Comparison of ENCODE assay signal across 20 cellular contexts in genomic region chr6:33679761-33680160, GRCh38. TPM values are rescaled to one million over a fixed set of nuclear protein-coding genes. Genes with fewer than 3 reads are reported as not detected.
DNase-seq lines count a peak whose midpoint lies in the region; ATAC-seq and TF ChIP-seq lines count a peak whose summit lies in the region.
"Had no signal": no experiment of that assay in that cellular context is flagged by ENCODE, and none has a peak within 500 bp of the region (broad histone marks: within the 10 kb centered on the region; RNA-seq: fewer than 3 reads in every experiment).

No MANE protein-coding gene starts in this region.

- peaks cover 0 to 75% (median 52%) of the 10 kb centered on the region in 11 experiments; a peak in 18 of 22 replicates for H3K36me3 ChIP-seq in BLaER1 treated with 17β-estradiol and CSF1 and Interleukin-3, amounts not matched to agents 10 nM and 100 nM
- no peaks in the 10 kb centered on the region for H3K36me3 ChIP-seq in endodermal cell (ENCODE audit: control insufficient read depth, insufficient read depth, low read length)
- H3K36me3 ChIP-seq in osteoblast (ENCODE audit: insufficient read depth, low read length): peaks cover 31% of the 10 kb centered on the region

- H3K4me1 ChIP-seq in BLaER1 treated with 17β-estradiol and CSF1 and Interleukin-3, amounts not matched to agents 10 nM and 100 nM: peaks cover 61 to 86% (median 79%) of the 10 kb centered on the region in 10 experiments
- H3K4me1 ChIP-seq in endodermal cell (ENCODE audit: control insufficient read depth, insufficient read depth, low read length) (no peaks in the 10 kb centered on the region), osteoblast (ENCODE audit: insufficient read depth, low read length) (peaks cover 26% of the 10 kb centered on the region)

- no peaks in the 10 kb centered on the region for H3K79me2 ChIP-seq in osteoblast (ENCODE audit: insufficient read depth, low read length)

- no peak for ATAC-seq in GM19455 (IDR thresholded peaks at IDR 0.05; ENCODE audit: unreplicated experiment)
- ATAC-seq: A549 had no signal

- peaks cover 0 to 14% (median 0%) of the 10 kb centered on the region in 11 experiments; a peak in 2 of 22 replicates for H4K20me1 ChIP-seq in BLaER1 treated with 17β-estradiol and CSF1 and Interleukin-3, amounts not matched to agents 10 nM and 100 nM
- no peaks in the 10 kb centered on the region for H4K20me1 ChIP-seq in osteoblast (ENCODE audit: insufficient read depth, low read length)

- DNase-seq in activated naive CD4-positive, alpha-beta T cell treated with anti-CD3 and anti-CD28 coated beads, Interleukin-2, amount 10 ng/mL, durations not matched to agents 7 days and 5 days: no peak
- no peak for DNase-seq in endodermal cell
- peak; percentile 22 for DNase-seq in osteoblast (ENCODE audit: insufficient read length, low spot score, missing footprints)
- no peak for DNase-seq in NCI-H1092 treated with DMSO at 0.1 percent for 48 hours (lab: John Stamatoyannopoulos, UW)
- DNase-seq in NK-92 treated with Interleukin-12 subunit alpha and Interleukin-12 subunit beta, amount 100 ng/mL, for 24 hours (lab: John Stamatoyannopoulos, UW): no peak
- DNase-seq: 8988T, Calu3, COR-L47, DMS53, DMS79 treated with DMSO at 0.1 percent for 48 hours, GF-D8, GM23248, H7, HCEC 1CT had no signal

- peak overlapping the region; percentile 10 to 90 (median 63); a peak in 20 of 22 replicates for H3K4me2 ChIP-seq in BLaER1 treated with 17β-estradiol and CSF1 and Interleukin-3, amounts not matched to agents 10 nM and 100 nM
- no peak overlapping the region for H3K4me2 ChIP-seq in osteoblast (ENCODE audit: insufficient read depth, low read length)
- H3K4me2 ChIP-seq: A549 had no signal

- no peaks in the 10 kb centered on the region for H3K9me3 Mint-ChIP-seq in activated naive CD4-positive, alpha-beta T cell treated with anti-CD3 and anti-CD28 coated beads, Interleukin-2, amount 50 U/mL, for 24 hours
- H3K9me3 Mint-ChIP-seq in activated naive CD4-positive, alpha-beta T cell treated with anti-CD3 and anti-CD28 coated beads, Interleukin-2, amount 10 ng/mL, durations not matched to agents 7 days and 5 days: no peaks in the 10 kb centered on the region
- H3K9me3 Mint-ChIP-seq in endodermal cell: no peaks in the 10 kb centered on the region
- H3K9me3 Mint-ChIP-seq: CD14-positive monocyte; CD4-positive, alpha-beta memory T cell had no signal

- H3K4me3 Mint-ChIP-seq in activated naive CD4-positive, alpha-beta T cell treated with anti-CD3 and anti-CD28 coated beads, Interleukin-2, amount 50 U/mL, for 24 hours: no peak overlapping the region
- no peak overlapping the region for H3K4me3 Mint-ChIP-seq in activated naive CD4-positive, alpha-beta T cell treated with anti-CD3 and anti-CD28 coated beads, Interleukin-2, amount 10 ng/mL, durations not matched to agents 7 days and 5 days
- no peak overlapping the region for H3K4me3 Mint-ChIP-seq in endodermal cell
- H3K4me3 Mint-ChIP-seq: CD14-positive monocyte had no signal

- H3K36me3 Mint-ChIP-seq in activated naive CD4-positive, alpha-beta T cell treated with anti-CD3 and anti-CD28 coated beads, Interleukin-2, amount 50 U/mL, for 24 hours: peaks cover 5% of the 10 kb centered on the region
- peaks cover 59% of the 10 kb centered on the region for H3K36me3 Mint-ChIP-seq in activated naive CD4-positive, alpha-beta T cell treated with anti-CD3 and anti-CD28 coated beads, Interleukin-2, amount 10 ng/mL, durations not matched to agents 7 days and 5 days
- H3K36me3 Mint-ChIP-seq in endodermal cell (ENCODE audit: low read depth): peaks cover 50% of the 10 kb centered on the region

- H3K9me3 ChIP-seq in BLaER1 treated with 17β-estradiol and CSF1 and Interleukin-3, amounts not matched to agents 10 nM and 100 nM (replicated peaks in 1 of 11): no peaks in the 10 kb centered on the region
- H3K9me3 ChIP-seq in endodermal cell (ENCODE audit: control insufficient read depth, low read length) (no peaks in the 10 kb centered on the region), osteoblast (ENCODE audit: low read depth, low read length) (no peaks in the 10 kb centered on the region)
- H3K9me3 ChIP-seq: A549 had no signal

- H3K27ac ChIP-seq in BLaER1 treated with 17β-estradiol and CSF1 and Interleukin-3, amounts not matched to agents 10 nM and 100 nM: no peak overlapping the region
- H3K27ac ChIP-seq in endodermal cell (ENCODE audit: low read depth, low read length): no peak overlapping the region
- H3K27ac ChIP-seq in osteoblast (ENCODE audit: low read depth, low read length): no peak overlapping the region
- H3K27ac ChIP-seq: A549, GM23248 had no signal

- WGBS in endodermal cell (ENCODE audit: insufficient coverage in 1 of 2, insufficient read length in 1 of 2), 2 experiments: 91 to 98% methylated on average over 19 to 20 of the region's 20 CpGs

- H3K4me3 ChIP-seq in BLaER1 treated with 17β-estradiol and CSF1 and Interleukin-3, amounts not matched to agents 10 nM and 100 nM: no peak overlapping the region
- no peak overlapping the region for H3K4me3 ChIP-seq in endodermal cell (ENCODE audit: low read length)
- H3K4me3 ChIP-seq in osteoblast (ENCODE audit: insufficient read depth, low read length): no peak overlapping the region
- H3K4me3 ChIP-seq: A549, GM23248 had no signal

- CTCF ChIA-PET in activated naive CD4-positive, alpha-beta T cell treated with anti-CD3 and anti-CD28 coated beads, Interleukin-2, amount 10 ng/mL, durations not matched to agents 7 days and 5 days (lab: Charles Lee): no interaction called here

- H2AFZ ChIP-seq in osteoblast (ENCODE audit: low read length): no peak overlapping the region
- H2AFZ ChIP-seq: GM23248 had no signal

- TF ChIP-seq CTCF in endodermal cell (conservative IDR thresholded peaks at IDR 0.05) (no peak), osteoblast (IDR thresholded peaks at IDR 0.05; ENCODE audit: extremely low read depth, low read depth, low read length) (no peak)

- H3K27me3 Mint-ChIP-seq in activated naive CD4-positive, alpha-beta T cell treated with anti-CD3 and anti-CD28 coated beads, Interleukin-2, amount 50 U/mL, for 24 hours: no peaks in the 10 kb centered on the region
- no peaks in the 10 kb centered on the region for H3K27me3 Mint-ChIP-seq in activated naive CD4-positive, alpha-beta T cell treated with anti-CD3 and anti-CD28 coated beads, Interleukin-2, amount 10 ng/mL, durations not matched to agents 7 days and 5 days
- no peaks in the 10 kb centered on the region for H3K27me3 Mint-ChIP-seq in endodermal cell (ENCODE audit: insufficient read depth)
- H3K27me3 Mint-ChIP-seq: CD4-positive, alpha-beta memory T cell had no signal

- H3K27ac Mint-ChIP-seq in activated naive CD4-positive, alpha-beta T cell treated with anti-CD3 and anti-CD28 coated beads, Interleukin-2, amount 50 U/mL, for 24 hours: peak overlapping the region; percentile 38
- no peak overlapping the region for H3K27ac Mint-ChIP-seq in activated naive CD4-positive, alpha-beta T cell treated with anti-CD3 and anti-CD28 coated beads, Interleukin-2, amount 10 ng/mL, durations not matched to agents 7 days and 5 days
- peak overlapping the region; percentile 14 for H3K27ac Mint-ChIP-seq in endodermal cell
- H3K27ac Mint-ChIP-seq: CD14-positive monocyte had no signal

- H3K27me3 ChIP-seq in BLaER1 treated with 17β-estradiol and CSF1 and Interleukin-3, amounts not matched to agents 10 nM and 100 nM: 0 out of 22 replicates have a peak, but pooled peaks cover 0 to 5% (median 0%) of the 10 kb centered on the region in 11 experiments
- H3K27me3 ChIP-seq in endodermal cell (ENCODE audit: control insufficient read depth, insufficient read depth, low read length, poor library complexity, severe bottlenecking): no peaks in the 10 kb centered on the region
- no peaks in the 10 kb centered on the region for H3K27me3 ChIP-seq in osteoblast (ENCODE audit: insufficient read depth, low read length)

- peaks cover 18% of the 10 kb centered on the region for H3K4me1 Mint-ChIP-seq in activated naive CD4-positive, alpha-beta T cell treated with anti-CD3 and anti-CD28 coated beads, Interleukin-2, amount 50 U/mL, for 24 hours
- peaks cover 18% of the 10 kb centered on the region for H3K4me1 Mint-ChIP-seq in activated naive CD4-positive, alpha-beta T cell treated with anti-CD3 and anti-CD28 coated beads, Interleukin-2, amount 10 ng/mL, durations not matched to agents 7 days and 5 days
- no peaks in the 10 kb centered on the region for H3K4me1 Mint-ChIP-seq in endodermal cell
- H3K4me1 Mint-ChIP-seq: CD14-positive monocyte had no signal

- H3K9ac ChIP-seq in BLaER1 treated with 17β-estradiol and CSF1 and Interleukin-3, amounts not matched to agents 10 nM and 100 nM: peak overlapping the region in 1 of 11 experiments; percentile 41; a peak in 2 of 22 replicates
- H3K9ac ChIP-seq in endodermal cell (ENCODE audit: extremely low read depth, low read length, poor library complexity, severe bottlenecking): no peak overlapping the region
- H3K9ac ChIP-seq: GM23248 had no signal

RNA-seq across cellular contexts. Expression of gene UQCC2, which starts 31.7 kb away (rescaled TPM):
- total RNA-seq in endodermal cell (100 to 1,000 TPM; 120 to 174 TPM), osteoblast (15.2 and 20.0 TPM in 2 replicates)
- 170 TPM for polyA plus RNA-seq in endodermal cell (2013, experiment 1 of 2)
- 163 TPM for polyA plus RNA-seq in endodermal cell (2013, experiment 2 of 2)

RNA-seq across cellular contexts. Expression of gene ITPR3, which starts 58.6 kb away (rescaled TPM):
- total RNA-seq in endodermal cell: 10 to 100 TPM; 29.6 to 33.3 TPM
- 6.0 TPM for polyA plus RNA-seq in endodermal cell (2013, experiment 1 of 2)
- 6.6 TPM for polyA plus RNA-seq in endodermal cell (2013, experiment 2 of 2)
- total RNA-seq in osteoblast: 46.7 and 52.2 TPM in 2 replicates
- polyA plus RNA-seq: CD14-positive monocyte had no signal
